Comparison of ENCODE assay signal across 10 cellular contexts in genomic region chr5:76104027-76104426, GRCh38. TPM values are rescaled to one million over a fixed set of nuclear protein-coding genes. Genes with fewer than 3 reads are reported as not detected.
A peak's percentile ranks its signal among the peaks of the same experiment; 100 is the strongest.
DNase-seq lines count a peak whose midpoint lies in the region; ATAC-seq lines count a peak whose summit lies in the region.
"Had no signal": no experiment of that assay in that cellular context is flagged by ENCODE, and none has a peak within 500 bp of the region (broad histone marks: within the 10 kb centered on the region; RNA-seq: fewer than 3 reads in every experiment).

No MANE protein-coding gene starts in this region.

- intact Hi-C loops in sciatic nerve (cut with DNase I), result no loop called here

- DNase-seq in AG08396 (ENCODE audit: low spot score) (peak; percentile 17), HK-2 (ENCODE audit: unreplicated experiment) (peak; percentile 11), iPS-NIHi7 (ENCODE audit: extremely low spot score) (peak; percentile 76), sciatic nerve (ENCODE audit: low spot score) (no peak)
- DNase-seq in activated CD4-positive, alpha-beta T cell treated with anti-CD3 and anti-CD28 coated beads, Interleukin-2, amount 50 U/mL, for 48 hours, result peak; percentile 27 to 41
- DNase-seq: aorta, DMS79 treated with DMSO at 0.1 percent for 48 hours had no signal

- no peak for ATAC-seq in HG02870 (IDR thresholded peaks at IDR 0.05; ENCODE audit: unreplicated experiment)
- no peak for ATAC-seq in GM18519 (IDR thresholded peaks at IDR 0.05; ENCODE audit: low FRiP score, unreplicated experiment)
- no peak for ATAC-seq in sciatic nerve
- no peak for ATAC-seq in HG02938 (IDR thresholded peaks at IDR 0.05; ENCODE audit: unreplicated experiment)

RNA-seq across cellular contexts. Expression of gene SV2C, which starts 20.8 kb away (rescaled TPM):
- total RNA-seq in sciatic nerve, result 4.9 TPM
